1 cellular context compared by ENCODE assay signal in the genomic region with DNA sequence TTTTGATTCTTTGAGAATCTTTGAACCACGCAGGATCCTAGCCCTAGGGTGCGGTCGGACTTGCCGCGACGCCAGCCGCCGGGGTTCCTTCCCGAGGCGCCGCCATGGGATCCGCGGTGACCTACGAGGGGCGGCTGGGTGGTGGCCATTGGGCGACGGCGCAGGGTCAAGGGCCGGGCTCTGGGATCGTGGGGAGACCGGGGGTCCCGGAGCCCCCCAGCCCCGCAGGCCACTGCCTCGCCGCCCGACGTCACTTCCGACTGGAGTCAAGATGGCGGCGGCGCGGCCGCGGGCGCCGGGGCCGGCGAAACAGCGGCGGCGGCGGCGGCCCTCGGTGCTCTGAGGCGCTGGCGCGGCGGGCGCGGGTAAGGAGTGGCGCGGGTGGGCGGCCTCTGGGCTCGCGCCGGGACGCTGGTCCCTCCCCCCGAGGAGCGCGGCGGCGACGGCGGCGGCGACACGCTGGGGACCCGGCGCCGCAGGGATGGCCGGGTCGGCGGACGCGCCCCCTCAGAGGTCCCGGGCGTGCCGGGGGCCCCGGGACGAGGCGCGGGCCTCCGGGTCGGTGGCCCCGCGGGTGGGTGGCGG.
TF ChIP-seq lines count a peak whose summit lies in the region.

A gene with protein sequence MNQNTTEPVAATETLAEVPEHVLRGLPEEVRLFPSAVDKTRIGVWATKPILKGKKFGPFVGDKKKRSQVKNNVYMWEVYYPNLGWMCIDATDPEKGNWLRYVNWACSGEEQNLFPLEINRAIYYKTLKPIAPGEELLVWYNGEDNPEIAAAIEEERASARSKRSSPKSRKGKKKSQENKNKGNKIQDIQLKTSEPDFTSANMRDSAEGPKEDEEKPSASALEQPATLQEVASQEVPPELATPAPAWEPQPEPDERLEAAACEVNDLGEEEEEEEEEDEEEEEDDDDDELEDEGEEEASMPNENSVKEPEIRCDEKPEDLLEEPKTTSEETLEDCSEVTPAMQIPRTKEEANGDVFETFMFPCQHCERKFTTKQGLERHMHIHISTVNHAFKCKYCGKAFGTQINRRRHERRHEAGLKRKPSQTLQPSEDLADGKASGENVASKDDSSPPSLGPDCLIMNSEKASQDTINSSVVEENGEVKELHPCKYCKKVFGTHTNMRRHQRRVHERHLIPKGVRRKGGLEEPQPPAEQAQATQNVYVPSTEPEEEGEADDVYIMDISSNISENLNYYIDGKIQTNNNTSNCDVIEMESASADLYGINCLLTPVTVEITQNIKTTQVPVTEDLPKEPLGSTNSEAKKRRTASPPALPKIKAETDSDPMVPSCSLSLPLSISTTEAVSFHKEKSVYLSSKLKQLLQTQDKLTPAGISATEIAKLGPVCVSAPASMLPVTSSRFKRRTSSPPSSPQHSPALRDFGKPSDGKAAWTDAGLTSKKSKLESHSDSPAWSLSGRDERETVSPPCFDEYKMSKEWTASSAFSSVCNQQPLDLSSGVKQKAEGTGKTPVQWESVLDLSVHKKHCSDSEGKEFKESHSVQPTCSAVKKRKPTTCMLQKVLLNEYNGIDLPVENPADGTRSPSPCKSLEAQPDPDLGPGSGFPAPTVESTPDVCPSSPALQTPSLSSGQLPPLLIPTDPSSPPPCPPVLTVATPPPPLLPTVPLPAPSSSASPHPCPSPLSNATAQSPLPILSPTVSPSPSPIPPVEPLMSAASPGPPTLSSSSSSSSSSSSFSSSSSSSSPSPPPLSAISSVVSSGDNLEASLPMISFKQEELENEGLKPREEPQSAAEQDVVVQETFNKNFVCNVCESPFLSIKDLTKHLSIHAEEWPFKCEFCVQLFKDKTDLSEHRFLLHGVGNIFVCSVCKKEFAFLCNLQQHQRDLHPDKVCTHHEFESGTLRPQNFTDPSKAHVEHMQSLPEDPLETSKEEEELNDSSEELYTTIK (N-terminal part only) (plus strand): TSS at position 253 of the 585 bp plus-strand sequence. CDS start 15,418 bp downstream, outside the sequence.

TF ChIP-seq in H1, 55 proteins besides CTCF, POLR2A, EP300 and RAD21:
- TF ChIP-seq, protein P1, sequence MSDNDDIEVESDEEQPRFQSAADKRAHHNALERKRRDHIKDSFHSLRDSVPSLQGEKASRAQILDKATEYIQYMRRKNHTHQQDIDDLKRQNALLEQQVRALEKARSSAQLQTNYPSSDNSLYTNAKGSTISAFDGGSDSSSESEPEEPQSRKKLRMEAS (IDR thresholded peaks at IDR 0.05), result peak; percentile 54; the same call in 1 of the 2 replicates
- TF ChIP-seq TAF7 (optimal IDR thresholded peaks at IDR 0.05; ENCODE audit: borderline replicate concordance, low read depth, low read length) (peak; percentile 49), KDM4A (IDR thresholded peaks at IDR 0.05; ENCODE audit: low read depth, low read length, severe bottlenecking) (peak; percentile 98), YY1 (IDR thresholded peaks at IDR 0.05; ENCODE audit: low read depth, low read length) (peak; percentile 92), HDAC2 (IDR thresholded peaks at IDR 0.05; ENCODE audit: borderline replicate concordance in 1 of 2, low read depth in 2 of 2, low read length in 2 of 2) (no peak), CHD1 (IDR thresholded peaks at IDR 0.05; ENCODE audit: low read depth, low read length) (no peak), PHF8 (conservative IDR thresholded peaks at IDR 0.05; ENCODE audit: low read depth, low read length) (peak; percentile 75), RNF2 (IDR thresholded peaks at IDR 0.05; ENCODE audit: borderline replicate concordance, low read depth, low read length, missing control alignments, poor library complexity, severe bottlenecking) (peak; percentile 32), GTF2F1 (IDR thresholded peaks at IDR 0.05; ENCODE audit: borderline replicate concordance, low read depth, low read length) (no peak), POLR2AphosphoS5 (IDR thresholded peaks at IDR 0.05; ENCODE audit: low read depth, low read length) (0 out of 2 replicates have a peak, but pooled peaks have one; percentile 20), RBBP5 (IDR thresholded peaks at IDR 0.05; ENCODE audit: borderline replicate concordance, low read depth, low read length) (no peak), SUZ12 (IDR thresholded peaks at IDR 0.05; ENCODE audit: low read length) (peak; percentile 9; the same call in 1 of the 2 replicates), SIN3A (conservative IDR thresholded peaks at IDR 0.05 in 1 of 2, IDR thresholded peaks at IDR 0.05 in 1 of 2; ENCODE audit: low read depth in 1 of 2, low read length in 2 of 2) (0 out of 4 replicates have a peak, but pooled peaks of 1 of the 2 experiments have one; percentile 28), TAF1 (IDR thresholded peaks at IDR 0.05; ENCODE audit: low read depth, low read length) (peak; percentile 86), SP2 (IDR thresholded peaks at IDR 0.05; ENCODE audit: low read length) (no peak), SP1 (IDR thresholded peaks at IDR 0.05; ENCODE audit: low read depth, low read length) (no peak), GABPA (IDR thresholded peaks at IDR 0.05; ENCODE audit: borderline replicate concordance, insufficient read depth, low read length) (no peak), CREB1 (IDR thresholded peaks at IDR 0.05) (peak; percentile 66), CEBPB (IDR thresholded peaks at IDR 0.05; ENCODE audit: low read depth, low read length) (no peak)
- TF ChIP-seq, protein P2, sequence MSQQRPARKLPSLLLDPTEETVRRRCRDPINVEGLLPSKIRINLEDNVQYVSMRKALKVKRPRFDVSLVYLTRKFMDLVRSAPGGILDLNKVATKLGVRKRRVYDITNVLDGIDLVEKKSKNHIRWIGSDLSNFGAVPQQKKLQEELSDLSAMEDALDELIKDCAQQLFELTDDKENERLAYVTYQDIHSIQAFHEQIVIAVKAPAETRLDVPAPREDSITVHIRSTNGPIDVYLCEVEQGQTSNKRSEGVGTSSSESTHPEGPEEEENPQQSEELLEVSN (IDR thresholded peaks at IDR 0.05), result peak; percentile 64
- TF ChIP-seq, protein P3, sequence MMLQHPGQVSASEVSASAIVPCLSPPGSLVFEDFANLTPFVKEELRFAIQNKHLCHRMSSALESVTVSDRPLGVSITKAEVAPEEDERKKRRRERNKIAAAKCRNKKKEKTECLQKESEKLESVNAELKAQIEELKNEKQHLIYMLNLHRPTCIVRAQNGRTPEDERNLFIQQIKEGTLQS (IDR thresholded peaks at IDR 0.05; ENCODE audit: insufficient read depth, low read depth, low read length), result no peak
